8 cellular contexts compared by ENCODE assay signal in the genomic region with DNA sequence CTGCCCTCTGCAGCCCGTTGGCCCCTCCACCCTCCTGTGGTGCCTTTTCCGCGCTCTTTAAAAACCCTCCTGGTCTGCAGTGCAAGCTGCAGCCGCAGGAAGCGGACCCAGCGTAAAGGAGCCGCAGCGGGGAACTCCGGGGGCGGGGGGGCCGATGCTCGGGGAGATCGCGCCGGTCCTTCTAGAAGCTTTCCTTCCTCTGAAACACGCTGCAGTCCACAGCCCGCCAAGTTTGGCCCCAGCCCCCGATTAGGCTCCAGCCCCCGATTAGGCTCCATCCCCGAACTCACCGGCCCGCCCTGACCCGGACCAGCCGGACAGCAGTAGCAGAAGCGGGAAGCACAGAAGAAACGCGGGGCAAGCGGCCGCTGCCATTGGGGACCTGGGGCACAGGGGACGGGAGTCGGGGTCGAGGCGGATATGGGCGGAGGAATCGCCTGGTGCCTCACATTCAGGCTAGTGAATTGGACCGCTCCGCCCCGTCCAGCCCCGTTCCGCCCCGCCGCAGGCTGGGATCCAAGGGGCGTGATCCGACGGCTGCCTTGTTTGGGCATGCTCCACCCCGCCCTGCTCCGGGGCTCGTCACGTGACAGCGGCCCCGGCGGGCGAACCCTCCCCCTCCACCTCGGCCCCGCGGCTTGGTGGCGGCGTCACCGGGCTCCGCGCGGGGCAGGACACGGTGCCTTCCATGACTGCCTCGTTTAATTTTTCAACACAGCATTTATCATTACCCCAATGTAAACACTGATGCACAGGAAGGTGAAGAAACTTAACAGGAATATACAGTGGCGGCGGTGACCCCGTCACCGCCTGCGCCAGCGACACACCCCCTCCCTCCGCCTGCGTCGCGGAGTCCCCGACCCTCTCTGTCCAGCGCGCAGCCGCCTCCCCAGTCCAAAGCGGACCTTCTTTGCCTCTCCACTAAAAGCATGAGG. TPM values are rescaled to one million over a fixed set of nuclear protein-coding genes. Genes with fewer than 3 reads are reported as not detected.
A peak's percentile ranks its signal among the peaks of the same experiment; 100 is the strongest.
DNase-seq lines count a peak whose midpoint lies in the region; ATAC-seq and TF ChIP-seq lines count a peak whose summit lies in the region.

No MANE protein-coding gene starts in this region.

- peak overlapping the region; percentile 81 for H3K4me3 Mint-ChIP-seq in Caco-2 (ENCODE audit: unreplicated experiment)

- H3K4me3 ChIP-seq in Caco-2 (ENCODE audit: low read depth, low read length) (peak overlapping the region; percentile 82), HUES6 (ENCODE audit: low read depth, low read length) (peak overlapping the region; percentile 81), OCI-LY1 (ENCODE audit: low read depth, low read length, poor library complexity, severe bottlenecking) (peak overlapping the region; percentile 74), mononuclear cell (ENCODE audit: low read length) (peak overlapping the region; percentile 53)

- H3K36me3 Mint-ChIP-seq in Caco-2 (ENCODE audit: insufficient read depth, unreplicated experiment) = peaks cover 7% of the 10 kb centered on the region

- peak overlapping the region; percentile 50 for H3K27ac Mint-ChIP-seq in Caco-2 (ENCODE audit: unreplicated experiment)

- peak overlapping the region; percentile 73 for H3K4me2 ChIP-seq in OCI-LY1 (ENCODE audit: low read length)

- peaks cover 9% of the 10 kb centered on the region for H3K4me1 Mint-ChIP-seq in Caco-2 (ENCODE audit: low read depth, unreplicated experiment)

- peak overlapping the region; percentile 78; the same call in 1 of the 2 replicates for H2AFZ ChIP-seq in OCI-LY1 (ENCODE audit: low read length)

- H3K9ac ChIP-seq in HUES6 (ENCODE audit: low read length) (peak overlapping the region; percentile 45), OCI-LY1 (ENCODE audit: low read length) (peak overlapping the region; percentile 79)

- H3K27me3 ChIP-seq in Caco-2 (replicated peaks; ENCODE audit: control insufficient read depth, insufficient read depth, low read length) (no peaks in the 10 kb centered on the region), HUES6 (ENCODE audit: control insufficient read depth, insufficient read depth, low read length) (peaks cover 78% of the 10 kb centered on the region), OCI-LY1 (ENCODE audit: insufficient read depth, low read length) (no peaks in the 10 kb centered on the region), mononuclear cell (ENCODE audit: insufficient read depth, low read length) (peaks cover 22% of the 10 kb centered on the region)

- no peaks in the 10 kb centered on the region for H3K79me2 ChIP-seq in OCI-LY1 (ENCODE audit: insufficient read depth, low read length)

- TF ChIP-seq CTCF in Caco-2 (IDR thresholded peaks at IDR 0.05; ENCODE audit: insufficient read depth in 1 of 2, low read depth in 1 of 2, low read length in 1 of 2, severe bottlenecking in 1 of 2, unreplicated experiment in 1 of 2) (no peak), OCI-LY1 (IDR thresholded peaks at IDR 0.05; ENCODE audit: low read length) (no peak)

- no peaks in the 10 kb centered on the region for H3F3A ChIP-seq in OCI-LY1 (ENCODE audit: insufficient read depth, low read length)

- peaks cover 11% of the 10 kb centered on the region for H3K27me3 Mint-ChIP-seq in Caco-2 (ENCODE audit: insufficient read depth, unreplicated experiment)

- H3K4me1 ChIP-seq in Caco-2 (peaks cover 4% of the 10 kb centered on the region; the same call in 1 of the 2 replicates), HUES6 (ENCODE audit: control insufficient read depth, insufficient read depth, low read length) (peaks cover 7% of the 10 kb centered on the region; the same call in 1 of the 2 replicates), OCI-LY1 (ENCODE audit: insufficient read depth, low read length, severe bottlenecking) (peaks cover 12% of the 10 kb centered on the region), mononuclear cell (ENCODE audit: insufficient read depth, low read length) (peaks cover 20% of the 10 kb centered on the region)

- H3K9me2 ChIP-seq in OCI-LY1 (ENCODE audit: low read depth, low read length) = no peaks in the 10 kb centered on the region

- H3K27ac ChIP-seq in HUES6 (ENCODE audit: low read depth, low read length) (no peak overlapping the region), OCI-LY1 (ENCODE audit: low read depth, low read length, poor library complexity, severe bottlenecking) (peak overlapping the region; percentile 75), epithelial cell of prostate (peak overlapping the region; percentile 19)

- no peaks in the 10 kb centered on the region for H3K9me3 Mint-ChIP-seq in Caco-2 (ENCODE audit: unreplicated experiment)

- H4K20me1 ChIP-seq in OCI-LY1 (ENCODE audit: insufficient read depth, low read length) = no peaks in the 10 kb centered on the region

- POLR2A ChIA-PET in Caco-2 (lab: Charles Lee) = no interaction called here

- BruUV-seq in Caco-2 (replicated peaks; lab: Mats Ljungman, UMichigan) = no TSS peak

- H3K36me3 ChIP-seq in Caco-2 (ENCODE audit: control insufficient read depth, insufficient read depth, low read length) (no peaks in the 10 kb centered on the region), HUES6 (ENCODE audit: control insufficient read depth, insufficient read depth, low read length) (no peaks in the 10 kb centered on the region), OCI-LY1 (ENCODE audit: insufficient read depth, low read length) (no peaks in the 10 kb centered on the region; the same call in 1 of the 2 replicates)

- H3K9me3 ChIP-seq in Caco-2 (no peaks in the 10 kb centered on the region), HUES6 (ENCODE audit: control insufficient read depth, insufficient read depth, low read depth, low read length) (no peaks in the 10 kb centered on the region), OCI-LY1 (ENCODE audit: low read length) (no peaks in the 10 kb centered on the region), mononuclear cell (ENCODE audit: low read depth, low read length) (no peaks in the 10 kb centered on the region)

- DNase-seq in Caco-2 = peak; percentile 94 to 95
- DNase-seq in activated CD8-positive, alpha-beta memory T cell treated with anti-CD3 and anti-CD28 coated beads, Interleukin-2, amount 50 U/mL, for 48 hours = peak; percentile 90
- peak; percentile 40 for DNase-seq in epithelial cell of prostate (ENCODE audit: low read depth, low spot score)
- peak; percentile 83 to 84 for DNase-seq in stimulated activated CD8-positive, alpha-beta memory T cell treated with anti-CD3 and anti-CD28 coated beads, Interleukin-15, amount 100 ng/mL, for 48 hours (ENCODE audit: low read depth in 2 of 2)

- CTCF ChIA-PET in Caco-2 (lab: Charles Lee) = interaction anchor here (1.1 kb wide), 1 partner anchor 44 kb away, joined by 3 read pairs; no protein-coding TSS in a partner anchor

- intact Hi-C loops in Caco-2 (cut with micrococcal nuclease; ENCODE audit: unreplicated experiment) = loop anchor here (1.0 kb wide), 2 partner anchors 42 to 357 kb away; a partner anchor contains a TSS

- peak; percentile 71 for ATAC-seq in GM21423 (IDR thresholded peaks at IDR 0.05; ENCODE audit: unreplicated experiment)

RNA-seq across cellular contexts. Expression of a gene that starts 20.3 kb away (rescaled TPM):
- not detected in 2 replicates for total RNA-seq in Caco-2 (2022)
- 0.10 TPM for total RNA-seq in mononuclear cell

RNA-seq across cellular contexts. Expression of a gene that starts 41.3 kb away (rescaled TPM):
- total RNA-seq in Caco-2 (2022) = 5.4 and 7.7 TPM in 2 replicates
- 0.10 TPM for total RNA-seq in mononuclear cell

Comparison
In these comparisons a context has a peak if more than half of its experiments do, and no peak if none do; other contexts are left out.
1. DNase-seq: peak in every context shown above with its lines; median percentile 94 in Caco-2; 90 in activated CD8-positive, alpha-beta memory T cell treated with anti-CD3 and anti-CD28 coated beads, Interleukin-2, amount 50 U/mL, for 48 hours; 84 in stimulated activated CD8-positive, alpha-beta memory T cell treated with anti-CD3 and anti-CD28 coated beads, Interleukin-15, amount 100 ng/mL, for 48 hours; 40 in epithelial cell of prostate.